9 cellular contexts compared by ENCODE assay signal in the genomic region with DNA sequence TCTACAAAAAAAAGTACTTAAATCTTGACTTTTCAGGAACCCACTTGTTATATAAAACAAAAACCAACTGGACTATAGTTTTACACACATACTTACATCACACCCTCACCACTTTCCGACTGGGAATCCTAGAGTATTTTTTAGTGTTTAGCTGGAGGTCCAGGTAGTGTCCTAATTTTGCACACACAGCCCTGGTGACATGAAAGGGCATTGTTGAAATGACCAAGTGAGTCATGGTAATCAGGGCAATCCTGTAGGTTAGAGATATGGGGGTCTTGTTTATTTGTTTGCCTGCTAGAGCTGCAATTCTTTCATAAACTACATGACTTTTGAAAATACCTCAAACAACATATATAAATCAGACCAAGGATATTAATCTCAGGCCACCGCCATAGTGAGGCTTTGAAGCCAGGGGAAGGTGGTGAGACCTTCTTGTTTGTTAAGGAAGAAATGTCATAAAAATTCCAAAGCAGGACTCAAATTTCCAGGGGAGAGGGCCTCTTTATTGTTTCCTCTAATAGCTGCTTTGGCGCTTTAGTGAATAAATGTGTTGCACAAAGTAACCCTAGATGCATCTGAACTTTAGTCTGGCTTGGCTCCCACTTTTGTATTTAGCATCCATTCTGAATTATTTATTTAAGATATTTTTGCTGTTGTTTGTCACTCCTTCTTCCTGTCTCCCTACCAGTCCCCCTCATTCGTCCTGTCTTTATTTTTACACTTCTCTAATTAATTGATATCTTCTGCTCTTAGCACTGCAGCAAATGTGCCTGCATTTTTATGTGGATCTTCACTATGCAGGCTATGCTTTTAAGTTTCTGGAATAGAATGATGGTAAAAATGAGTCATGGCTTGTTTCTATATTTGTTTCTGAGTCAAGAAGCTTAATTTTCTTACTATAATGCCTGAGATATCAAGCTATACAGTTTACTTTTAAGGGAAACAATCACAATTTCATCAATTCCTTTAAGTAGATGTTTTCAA.
DNase-seq lines count a peak whose midpoint lies in the region; ATAC-seq and TF ChIP-seq lines count a peak whose summit lies in the region.
"Had no signal": no experiment of that assay in that cellular context is flagged by ENCODE, and none has a peak within 500 bp of the region (broad histone marks: within the 10 kb centered on the region; RNA-seq: fewer than 3 reads in every experiment).

No MANE protein-coding gene starts in this region.

- H3K27ac ChIP-seq in BLaER1: peak overlapping the region; percentile 68
- peak overlapping the region; percentile 75 for H3K27ac ChIP-seq in colonic mucosa
- H3K27ac ChIP-seq in naive thymus-derived CD4-positive, alpha-beta T cell (ENCODE audit: low read depth, low read length): no peak overlapping the region

- H4K20me1 ChIP-seq in BLaER1: no peaks in the 10 kb centered on the region

- H3K9me3 ChIP-seq in BLaER1: no peaks in the 10 kb centered on the region
- no peaks in the 10 kb centered on the region for H3K9me3 ChIP-seq in colonic mucosa
- no peaks in the 10 kb centered on the region for H3K9me3 ChIP-seq in naive thymus-derived CD4-positive, alpha-beta T cell (ENCODE audit: control insufficient read depth in 2 of 3, low read length in 3 of 3)

- H3K27me3 Mint-ChIP-seq in naive thymus-derived CD4-positive, alpha-beta T cell: no peaks in the 10 kb centered on the region

- CTCF ChIA-PET in naive thymus-derived CD4-positive, alpha-beta T cell (lab: Charles Lee): interaction anchor here (0.6 to 17.4 kb wide), 26 partner anchors 10 to 612 kb away, joined by 3 to 219 read pairs (median 8); no protein-coding TSS in a partner anchor

- H3K27me3 ChIP-seq in BLaER1: no peaks in the 10 kb centered on the region
- H3K27me3 ChIP-seq in colonic mucosa: no peaks in the 10 kb centered on the region
- no peaks in the 10 kb centered on the region for H3K27me3 ChIP-seq in naive thymus-derived CD4-positive, alpha-beta T cell (ENCODE audit: control insufficient read depth in 2 of 2, insufficient read depth in 2 of 2, low read length in 2 of 2)

- peak overlapping the region; percentile 76 for H3K4me2 ChIP-seq in BLaER1

- peaks cover 16 to 61% (median 55%) of the 10 kb centered on the region in 7 donors for H3K4me1 Mint-ChIP-seq in naive thymus-derived CD4-positive, alpha-beta T cell

- H3K9ac ChIP-seq in BLaER1 (peak overlapping the region; percentile 48), colonic mucosa (ENCODE audit: low read depth in 2 of 2, low read length in 2 of 2) (peak overlapping the region in 1 of 2 donors; percentile 43)

- peak overlapping the region in 7 of 9 donors; percentile 17 to 86 (median 31) for H3K27ac Mint-ChIP-seq in naive thymus-derived CD4-positive, alpha-beta T cell

- H3K4me1 ChIP-seq in BLaER1 (peaks cover 92% of the 10 kb centered on the region), colonic mucosa (peaks cover 21% of the 10 kb centered on the region)
- peaks cover 0 to 22% of the 10 kb centered on the region in 2 donors for H3K4me1 ChIP-seq in naive thymus-derived CD4-positive, alpha-beta T cell (ENCODE audit: control insufficient read depth in 2 of 2, insufficient read depth in 2 of 2, low read length in 2 of 2)

- no peaks in the 10 kb centered on the region for H3K9me3 Mint-ChIP-seq in naive thymus-derived CD4-positive, alpha-beta T cell

- H3K4me3 ChIP-seq in BLaER1 (no peak overlapping the region), colonic mucosa (no peak overlapping the region)
- no peak overlapping the region for H3K4me3 ChIP-seq in naive thymus-derived CD4-positive, alpha-beta T cell (ENCODE audit: low read length)

- POLR2A ChIA-PET in naive thymus-derived CD4-positive, alpha-beta T cell (lab: Charles Lee): interaction anchor here (0.6 to 13.7 kb wide), 15 partner anchors 10 to 578 kb away, joined by 3 to 233 read pairs (median 8); a partner anchor contains a TSS

- DNase-seq in NCI-H2196 (lab: John Stamatoyannopoulos, UW; ENCODE audit: unreplicated experiment) (peak; percentile 31), colonic mucosa (no peak), hypothalamus (lab: John Stamatoyannopoulos, UW) (no peak)
- DNase-seq in naive thymus-derived CD4-positive, alpha-beta T cell: no peak
- DNase-seq: GF-D8 had no signal

- no peaks in the 10 kb centered on the region for H3K36me3 Mint-ChIP-seq in naive thymus-derived CD4-positive, alpha-beta T cell

- intact Hi-C loops in colonic mucosa (cut with DNase I): loop anchor here (2.0 to 10.0 kb wide), 4 partner anchors 55 to 567 kb away; no protein-coding TSS in a partner anchor
- intact Hi-C loops in naive thymus-derived CD4-positive, alpha-beta T cell (cut with micrococcal nuclease): loop anchor here (2.0 to 10.0 kb wide), 7 partner anchors 37 to 855 kb away; no protein-coding TSS in a partner anchor

- ATAC-seq in naive thymus-derived CD4-positive, alpha-beta T cell: no peak
- ATAC-seq in HG03095 (IDR thresholded peaks at IDR 0.05; ENCODE audit: unreplicated experiment): no peak
- no peak for ATAC-seq in GM18517 (IDR thresholded peaks at IDR 0.05; ENCODE audit: unreplicated experiment)
- ATAC-seq in GM19395 (IDR thresholded peaks at IDR 0.05; ENCODE audit: unreplicated experiment): no peak

- H3K36me3 ChIP-seq in BLaER1 (no peaks in the 10 kb centered on the region), colonic mucosa (no peaks in the 10 kb centered on the region)
- H3K36me3 ChIP-seq in naive thymus-derived CD4-positive, alpha-beta T cell (ENCODE audit: control insufficient read depth in 2 of 3, insufficient read depth in 3 of 3, low read length in 3 of 3): no peaks in the 10 kb centered on the region

- H3K4me3 Mint-ChIP-seq in naive thymus-derived CD4-positive, alpha-beta T cell: no peak overlapping the region

- no peak for TF ChIP-seq CTCF in colonic mucosa (IDR thresholded peaks at IDR 0.05)
